ENCODE assay signal across 8 cellular contexts in genomic region chrX:109485470-109486340, GRCh38. TPM values are rescaled to one million over a fixed set of nuclear protein-coding genes. Genes with fewer than 3 reads are reported as not detected.
DNase-seq lines count a peak whose midpoint lies in the region; ATAC-seq, FAIRE-seq and TF ChIP-seq lines count a peak whose summit lies in the region.

No MANE protein-coding gene starts in this region.

- peak; percentile 93 for FAIRE-seq in endometrium (lab: Jason Lieb, UNC)

- H3K9me3 Mint-ChIP-seq in activated CD8-positive, alpha-beta T cell treated with anti-CD3 and anti-CD28 coated beads, Interleukin-2, amount 10 ng/mL, durations not matched to agents 7 days and 5 days (ENCODE audit: insufficient read depth) = no peaks in the 10 kb centered on the region
- no peaks in the 10 kb centered on the region for H3K9me3 Mint-ChIP-seq in stimulated activated memory B cell treated with anti-CD40 and anti-IgM and Interleukin-4, amounts not matched to agents 10 μg/mL and 1 μg/mL and 100 μg/mL, for 72 hours

- in situ Hi-C loops in GM13976 (cut with MboI; ENCODE audit: low sequenced_read_pairs, unreplicated experiment) = loop anchor here (10.0 kb wide), 2 partner anchors 139 to 399 kb away; partner anchors contain the start of gene KCNE5

- CTCF ChIA-PET in activated CD8-positive, alpha-beta T cell treated with anti-CD3 and anti-CD28 coated beads, Interleukin-2, amount 10 ng/mL, durations not matched to agents 7 days and 5 days (lab: Charles Lee) = interaction anchor here (0.6 to 3.2 kb wide), 26 partner anchors 9 to 661 kb away, joined by 3 to 29 read pairs (median 4); no protein-coding TSS in a partner anchor

- ATAC-seq in HG03354 (IDR thresholded peaks at IDR 0.05; ENCODE audit: poor library complexity, severe bottlenecking, unreplicated experiment) (peak; percentile 87), mucosa of descending colon (peak; percentile 85)
- peak; percentile 23 for ATAC-seq in activated CD8-positive, alpha-beta T cell treated with anti-CD3 and anti-CD28 coated beads, Interleukin-2, amount 10 ng/mL, durations not matched to agents 7 days and 5 days
- peak; percentile 59 for ATAC-seq in stimulated activated memory B cell treated with anti-CD40 and anti-IgM and Interleukin-4, amounts not matched to agents 10 μg/mL and 1 μg/mL and 100 μg/mL, for 72 hours

- no peaks in the 10 kb centered on the region for H3K4me1 Mint-ChIP-seq in activated CD8-positive, alpha-beta T cell treated with anti-CD3 and anti-CD28 coated beads, Interleukin-2, amount 10 ng/mL, durations not matched to agents 7 days and 5 days (ENCODE audit: low read depth)
- no peaks in the 10 kb centered on the region for H3K4me1 Mint-ChIP-seq in stimulated activated memory B cell treated with anti-CD40 and anti-IgM and Interleukin-4, amounts not matched to agents 10 μg/mL and 1 μg/mL and 100 μg/mL, for 72 hours

- no peak overlapping the region for H3K4me3 Mint-ChIP-seq in activated CD8-positive, alpha-beta T cell treated with anti-CD3 and anti-CD28 coated beads, Interleukin-2, amount 10 ng/mL, durations not matched to agents 7 days and 5 days
- H3K4me3 Mint-ChIP-seq in stimulated activated memory B cell treated with anti-CD40 and anti-IgM and Interleukin-4, amounts not matched to agents 10 μg/mL and 1 μg/mL and 100 μg/mL, for 72 hours = no peak overlapping the region

- no peaks in the 10 kb centered on the region for H3K9me3 ChIP-seq in mucosa of descending colon

- peak; percentile 92 for TF ChIP-seq CTCF in GM13976 (IDR thresholded peaks at IDR 0.05; ENCODE audit: borderline replicate concordance, control extremely low read depth, extremely low read depth, insufficient read depth, missing control alignments)
- TF ChIP-seq CTCF in mucosa of descending colon (IDR thresholded peaks at IDR 0.05) = peak; percentile 70

- H3K27ac Mint-ChIP-seq in activated CD8-positive, alpha-beta T cell treated with anti-CD3 and anti-CD28 coated beads, Interleukin-2, amount 10 ng/mL, durations not matched to agents 7 days and 5 days = no peak overlapping the region
- no peak overlapping the region for H3K27ac Mint-ChIP-seq in stimulated activated memory B cell treated with anti-CD40 and anti-IgM and Interleukin-4, amounts not matched to agents 10 μg/mL and 1 μg/mL and 100 μg/mL, for 72 hours

- intact Hi-C loops in mucosa of descending colon (cut with DNase I, micrococcal nuclease) = loop anchor here in 1 of 2 donors (2.0 kb wide), 1 partner anchor 147 kb away; no protein-coding TSS in a partner anchor

- no peaks in the 10 kb centered on the region for H3K4me1 ChIP-seq in mucosa of descending colon (ENCODE audit: low read depth)

- H3K36me3 ChIP-seq in mucosa of descending colon (ENCODE audit: low read depth) = no peaks in the 10 kb centered on the region

- no peak overlapping the region for H3K4me3 ChIP-seq in mucosa of descending colon

- DNase-seq in A172 (ENCODE audit: low spot score) = peak; percentile 10
- peak; percentile 12 for DNase-seq in GM13976 (ENCODE audit: low spot score)
- DNase-seq in NCI-H774 (lab: John Stamatoyannopoulos, UW) = peak; percentile 41
- DNase-seq in activated CD8-positive, alpha-beta T cell treated with anti-CD3 and anti-CD28 coated beads, Interleukin-2, amount 10 ng/mL, durations not matched to agents 7 days and 5 days = peak; percentile 71
- DNase-seq in mucosa of descending colon = peak in 2 of 3 donors; percentile 37 to 76

- POLR2A ChIA-PET in activated CD8-positive, alpha-beta T cell treated with anti-CD3 and anti-CD28 coated beads, Interleukin-2, amount 10 ng/mL, durations not matched to agents 7 days and 5 days (lab: Charles Lee) = no interaction called here

- no peaks in the 10 kb centered on the region for H3K36me3 Mint-ChIP-seq in activated CD8-positive, alpha-beta T cell treated with anti-CD3 and anti-CD28 coated beads, Interleukin-2, amount 10 ng/mL, durations not matched to agents 7 days and 5 days (ENCODE audit: low read depth)
- H3K36me3 Mint-ChIP-seq in stimulated activated memory B cell treated with anti-CD40 and anti-IgM and Interleukin-4, amounts not matched to agents 10 μg/mL and 1 μg/mL and 100 μg/mL, for 72 hours = no peaks in the 10 kb centered on the region

- peaks cover 6% of the 10 kb centered on the region for H3K27me3 Mint-ChIP-seq in activated CD8-positive, alpha-beta T cell treated with anti-CD3 and anti-CD28 coated beads, Interleukin-2, amount 10 ng/mL, durations not matched to agents 7 days and 5 days (ENCODE audit: low read depth)
- no peaks in the 10 kb centered on the region for H3K27me3 Mint-ChIP-seq in stimulated activated memory B cell treated with anti-CD40 and anti-IgM and Interleukin-4, amounts not matched to agents 10 μg/mL and 1 μg/mL and 100 μg/mL, for 72 hours

RNA-seq across cellular contexts. Expression of gene GUCY2F, which starts 3.8 kb away (rescaled TPM):
- not detected in 2 replicates for total RNA-seq in A172 (2014; rRNA removed; shearing (Covaris generic))
- not detected for total RNA-seq in activated CD8-positive, alpha-beta T cell treated with anti-CD3 and anti-CD28 coated beads, Interleukin-2, amount 10 ng/mL, durations not matched to agents 7 days and 5 days
- not detected for total RNA-seq in mucosa of descending colon

RNA-seq across cellular contexts. Expression of gene NXT2, which starts 50.9 kb away (rescaled TPM):
- total RNA-seq in A172 (2014; rRNA removed; shearing (Covaris generic)) = 58.1 and 65.9 TPM in 2 replicates
- 10 to 100 TPM; 12.6 to 13.1 TPM for total RNA-seq in activated CD8-positive, alpha-beta T cell treated with anti-CD3 and anti-CD28 coated beads, Interleukin-2, amount 10 ng/mL, durations not matched to agents 7 days and 5 days
- 10 to 100 TPM in 1 of 3 donors, 1 to 10 TPM in 2; 5.2 to 10.1 (median 9.0) TPM for total RNA-seq in mucosa of descending colon

Comparison
In these comparisons a context has a peak if more than half of its experiments do, and no peak if none do; other contexts are left out.
1. DNase-seq: peak in every context shown above with its lines; median percentile 71 in activated CD8-positive, alpha-beta T cell treated with anti-CD3 and anti-CD28 coated beads, Interleukin-2, amount 10 ng/mL, durations not matched to agents 7 days and 5 days; 56 in mucosa of descending colon; 41 in NCI-H774; 12 in GM13976; 10 in A172.
2. ATAC-seq: peak in every context shown above with its lines; median percentile 87 in HG03354; 85 in mucosa of descending colon; 59 in stimulated activated memory B cell treated with anti-CD40 and anti-IgM and Interleukin-4, amounts not matched to agents 10 μg/mL and 1 μg/mL and 100 μg/mL, for 72 hours; 23 in activated CD8-positive, alpha-beta T cell treated with anti-CD3 and anti-CD28 coated beads, Interleukin-2, amount 10 ng/mL, durations not matched to agents 7 days and 5 days.